3 cellular contexts compared by ENCODE assay signal in the genomic region with DNA sequence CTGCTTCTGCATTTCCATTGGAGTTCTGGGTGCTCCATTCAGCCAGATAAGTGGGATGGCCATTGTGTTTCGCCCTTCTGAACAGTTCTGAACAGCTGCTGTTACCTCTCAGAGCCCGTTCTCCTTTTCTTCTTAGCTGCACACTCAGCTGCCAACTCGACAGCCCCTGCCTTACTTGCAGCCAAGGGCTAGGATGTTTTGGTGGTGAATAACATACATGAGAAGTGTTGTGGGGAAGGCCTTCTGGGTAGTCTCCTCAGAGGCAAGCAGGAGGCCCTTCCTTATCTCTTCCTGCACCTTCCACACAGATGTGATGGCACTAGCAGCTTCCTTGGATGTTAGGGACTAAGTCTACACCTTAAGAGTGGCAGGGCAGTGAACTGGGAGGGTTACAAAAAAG.
TF ChIP-seq lines count a peak whose summit lies in the region.

No MANE protein-coding gene starts in this region.

TF ChIP-seq in IMR-90, 13 proteins besides CTCF, POLR2A, EP300 and RAD21:
- no peak for TF ChIP-seq MAZ (IDR thresholded peaks at IDR 0.05; ENCODE audit: borderline replicate concordance, low read depth, low read length)
- no peak for TF ChIP-seq MXI1 (IDR thresholded peaks at IDR 0.05; ENCODE audit: borderline replicate concordance, low read depth, low read length)
- no peak for TF ChIP-seq RFX5 (IDR thresholded peaks at IDR 0.05; ENCODE audit: low read depth, low read length)
- no peak for TF ChIP-seq CEBPB (IDR thresholded peaks at IDR 0.05; ENCODE audit: low read depth, low read length)
- no peak for TF ChIP-seq RCOR1 (IDR thresholded peaks at IDR 0.05; ENCODE audit: insufficient replicate concordance, low read length)
- TF ChIP-seq, protein P1, sequence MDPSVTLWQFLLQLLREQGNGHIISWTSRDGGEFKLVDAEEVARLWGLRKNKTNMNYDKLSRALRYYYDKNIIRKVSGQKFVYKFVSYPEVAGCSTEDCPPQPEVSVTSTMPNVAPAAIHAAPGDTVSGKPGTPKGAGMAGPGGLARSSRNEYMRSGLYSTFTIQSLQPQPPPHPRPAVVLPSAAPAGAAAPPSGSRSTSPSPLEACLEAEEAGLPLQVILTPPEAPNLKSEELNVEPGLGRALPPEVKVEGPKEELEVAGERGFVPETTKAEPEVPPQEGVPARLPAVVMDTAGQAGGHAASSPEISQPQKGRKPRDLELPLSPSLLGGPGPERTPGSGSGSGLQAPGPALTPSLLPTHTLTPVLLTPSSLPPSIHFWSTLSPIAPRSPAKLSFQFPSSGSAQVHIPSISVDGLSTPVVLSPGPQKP (IDR thresholded peaks at IDR 0.05; ENCODE audit: borderline replicate concordance, low read depth, low read length): no peak
- no peak for TF ChIP-seq CHD1 (IDR thresholded peaks at IDR 0.05; ENCODE audit: low read depth, low read length)
- TF ChIP-seq FOS (IDR thresholded peaks at IDR 0.05; ENCODE audit: low read depth, low read length): no peak
- TF ChIP-seq NFE2L2 (IDR thresholded peaks at IDR 0.05; ENCODE audit: low read depth, low read length): no peak

TF ChIP-seq in GM12878, 131 proteins besides CTCF, POLR2A, EP300 and RAD21:
- TF ChIP-seq, protein P2, sequence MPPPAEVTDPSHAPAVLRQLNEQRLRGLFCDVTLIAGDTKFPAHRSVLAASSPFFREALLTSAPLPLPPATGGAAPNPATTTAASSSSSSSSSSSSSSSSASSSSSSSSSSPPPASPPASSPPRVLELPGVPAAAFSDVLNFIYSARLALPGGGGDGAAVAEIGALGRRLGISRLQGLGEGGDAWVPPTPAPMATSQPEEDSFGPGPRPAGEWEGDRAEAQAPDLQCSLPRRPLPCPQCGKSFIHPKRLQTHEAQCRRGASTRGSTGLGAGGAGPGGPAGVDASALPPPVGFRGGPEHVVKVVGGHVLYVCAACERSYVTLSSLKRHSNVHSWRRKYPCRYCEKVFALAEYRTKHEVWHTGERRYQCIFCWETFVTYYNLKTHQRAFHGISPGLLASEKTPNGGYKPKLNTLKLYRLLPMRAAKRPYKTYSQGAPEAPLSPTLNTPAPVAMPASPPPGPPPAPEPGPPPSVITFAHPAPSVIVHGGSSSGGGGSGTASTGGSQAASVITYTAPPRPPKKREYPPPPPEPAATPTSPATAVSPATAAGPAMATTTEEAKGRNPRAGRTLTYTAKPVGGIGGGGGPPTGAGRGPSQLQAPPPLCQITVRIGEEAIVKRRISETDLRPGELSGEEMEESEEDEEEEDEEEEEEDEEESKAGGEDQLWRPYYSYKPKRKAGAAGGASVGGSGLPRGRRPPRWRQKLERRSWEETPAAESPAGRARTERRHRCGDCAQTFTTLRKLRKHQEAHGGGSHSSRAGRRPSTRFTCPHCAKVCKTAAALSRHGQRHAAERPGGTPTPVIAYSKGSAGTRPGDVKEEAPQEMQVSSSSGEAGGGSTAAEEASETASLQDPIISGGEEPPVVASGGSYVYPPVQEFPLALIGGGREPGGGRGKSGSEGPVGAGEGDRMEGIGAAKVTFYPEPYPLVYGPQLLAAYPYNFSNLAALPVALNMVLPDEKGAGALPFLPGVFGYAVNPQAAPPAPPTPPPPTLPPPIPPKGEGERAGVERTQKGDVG (CRISPR knock-in tag; IDR thresholded peaks at IDR 0.05): no peak
- TF ChIP-seq JUND (IDR thresholded peaks at IDR 0.05; ENCODE audit: low read depth, low read length): no peak
- no peak for TF ChIP-seq RUNX3 (IDR thresholded peaks at IDR 0.05; ENCODE audit: low read length)
- no peak for TF ChIP-seq CEBPB (IDR thresholded peaks at IDR 0.05; ENCODE audit: borderline replicate concordance in 1 of 2, low read depth in 2 of 2, low read length in 2 of 2)
- TF ChIP-seq BRCA1 (IDR thresholded peaks at IDR 0.05; ENCODE audit: low read depth, low read length): no peak
- TF ChIP-seq SP1 (IDR thresholded peaks at IDR 0.05; ENCODE audit: low read depth, low read length): no peak
- TF ChIP-seq, protein P1 (IDR thresholded peaks at IDR 0.05; ENCODE audit: low read depth, low read length): no peak
- no peak for TF ChIP-seq TAF1 (IDR thresholded peaks at IDR 0.05; ENCODE audit: borderline replicate concordance, low read depth, low read length)
- no peak for TF ChIP-seq CBX5 (IDR thresholded peaks at IDR 0.05; ENCODE audit: low read depth)
- TF ChIP-seq SMAD5 (IDR thresholded peaks at IDR 0.05; ENCODE audit: low read depth): no peak
- TF ChIP-seq, protein P3, sequence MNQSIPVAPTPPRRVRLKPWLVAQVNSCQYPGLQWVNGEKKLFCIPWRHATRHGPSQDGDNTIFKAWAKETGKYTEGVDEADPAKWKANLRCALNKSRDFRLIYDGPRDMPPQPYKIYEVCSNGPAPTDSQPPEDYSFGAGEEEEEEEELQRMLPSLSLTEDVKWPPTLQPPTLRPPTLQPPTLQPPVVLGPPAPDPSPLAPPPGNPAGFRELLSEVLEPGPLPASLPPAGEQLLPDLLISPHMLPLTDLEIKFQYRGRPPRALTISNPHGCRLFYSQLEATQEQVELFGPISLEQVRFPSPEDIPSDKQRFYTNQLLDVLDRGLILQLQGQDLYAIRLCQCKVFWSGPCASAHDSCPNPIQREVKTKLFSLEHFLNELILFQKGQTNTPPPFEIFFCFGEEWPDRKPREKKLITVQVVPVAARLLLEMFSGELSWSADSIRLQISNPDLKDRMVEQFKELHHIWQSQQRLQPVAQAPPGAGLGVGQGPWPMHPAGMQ (IDR thresholded peaks at IDR 0.05; ENCODE audit: borderline replicate concordance): no peak
- no peak for TF ChIP-seq GATAD2B (conservative IDR thresholded peaks at IDR 0.05; ENCODE audit: low read depth)
- TF ChIP-seq, protein P4, sequence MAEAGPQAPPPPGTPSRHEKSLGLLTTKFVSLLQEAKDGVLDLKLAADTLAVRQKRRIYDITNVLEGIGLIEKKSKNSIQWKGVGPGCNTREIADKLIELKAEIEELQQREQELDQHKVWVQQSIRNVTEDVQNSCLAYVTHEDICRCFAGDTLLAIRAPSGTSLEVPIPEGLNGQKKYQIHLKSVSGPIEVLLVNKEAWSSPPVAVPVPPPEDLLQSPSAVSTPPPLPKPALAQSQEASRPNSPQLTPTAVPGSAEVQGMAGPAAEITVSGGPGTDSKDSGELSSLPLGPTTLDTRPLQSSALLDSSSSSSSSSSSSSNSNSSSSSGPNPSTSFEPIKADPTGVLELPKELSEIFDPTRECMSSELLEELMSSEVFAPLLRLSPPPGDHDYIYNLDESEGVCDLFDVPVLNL (IDR thresholded peaks at IDR 0.05; ENCODE audit: low read depth, low read length): no peak
- TF ChIP-seq ATF7 (IDR thresholded peaks at IDR 0.05; ENCODE audit: low read depth): no peak
- TF ChIP-seq FOXM1 (IDR thresholded peaks at IDR 0.05; ENCODE audit: low read depth, low read length): no peak
- TF ChIP-seq ZNF384 (IDR thresholded peaks at IDR 0.05; ENCODE audit: borderline replicate concordance, low read depth, low read length): no peak
- no peak for TF ChIP-seq STAT3 (IDR thresholded peaks at IDR 0.05; ENCODE audit: low read depth, low read length)

TF ChIP-seq in GM23338, 12 proteins besides CTCF, POLR2A, EP300 and RAD21:
- TF ChIP-seq, protein P5, sequence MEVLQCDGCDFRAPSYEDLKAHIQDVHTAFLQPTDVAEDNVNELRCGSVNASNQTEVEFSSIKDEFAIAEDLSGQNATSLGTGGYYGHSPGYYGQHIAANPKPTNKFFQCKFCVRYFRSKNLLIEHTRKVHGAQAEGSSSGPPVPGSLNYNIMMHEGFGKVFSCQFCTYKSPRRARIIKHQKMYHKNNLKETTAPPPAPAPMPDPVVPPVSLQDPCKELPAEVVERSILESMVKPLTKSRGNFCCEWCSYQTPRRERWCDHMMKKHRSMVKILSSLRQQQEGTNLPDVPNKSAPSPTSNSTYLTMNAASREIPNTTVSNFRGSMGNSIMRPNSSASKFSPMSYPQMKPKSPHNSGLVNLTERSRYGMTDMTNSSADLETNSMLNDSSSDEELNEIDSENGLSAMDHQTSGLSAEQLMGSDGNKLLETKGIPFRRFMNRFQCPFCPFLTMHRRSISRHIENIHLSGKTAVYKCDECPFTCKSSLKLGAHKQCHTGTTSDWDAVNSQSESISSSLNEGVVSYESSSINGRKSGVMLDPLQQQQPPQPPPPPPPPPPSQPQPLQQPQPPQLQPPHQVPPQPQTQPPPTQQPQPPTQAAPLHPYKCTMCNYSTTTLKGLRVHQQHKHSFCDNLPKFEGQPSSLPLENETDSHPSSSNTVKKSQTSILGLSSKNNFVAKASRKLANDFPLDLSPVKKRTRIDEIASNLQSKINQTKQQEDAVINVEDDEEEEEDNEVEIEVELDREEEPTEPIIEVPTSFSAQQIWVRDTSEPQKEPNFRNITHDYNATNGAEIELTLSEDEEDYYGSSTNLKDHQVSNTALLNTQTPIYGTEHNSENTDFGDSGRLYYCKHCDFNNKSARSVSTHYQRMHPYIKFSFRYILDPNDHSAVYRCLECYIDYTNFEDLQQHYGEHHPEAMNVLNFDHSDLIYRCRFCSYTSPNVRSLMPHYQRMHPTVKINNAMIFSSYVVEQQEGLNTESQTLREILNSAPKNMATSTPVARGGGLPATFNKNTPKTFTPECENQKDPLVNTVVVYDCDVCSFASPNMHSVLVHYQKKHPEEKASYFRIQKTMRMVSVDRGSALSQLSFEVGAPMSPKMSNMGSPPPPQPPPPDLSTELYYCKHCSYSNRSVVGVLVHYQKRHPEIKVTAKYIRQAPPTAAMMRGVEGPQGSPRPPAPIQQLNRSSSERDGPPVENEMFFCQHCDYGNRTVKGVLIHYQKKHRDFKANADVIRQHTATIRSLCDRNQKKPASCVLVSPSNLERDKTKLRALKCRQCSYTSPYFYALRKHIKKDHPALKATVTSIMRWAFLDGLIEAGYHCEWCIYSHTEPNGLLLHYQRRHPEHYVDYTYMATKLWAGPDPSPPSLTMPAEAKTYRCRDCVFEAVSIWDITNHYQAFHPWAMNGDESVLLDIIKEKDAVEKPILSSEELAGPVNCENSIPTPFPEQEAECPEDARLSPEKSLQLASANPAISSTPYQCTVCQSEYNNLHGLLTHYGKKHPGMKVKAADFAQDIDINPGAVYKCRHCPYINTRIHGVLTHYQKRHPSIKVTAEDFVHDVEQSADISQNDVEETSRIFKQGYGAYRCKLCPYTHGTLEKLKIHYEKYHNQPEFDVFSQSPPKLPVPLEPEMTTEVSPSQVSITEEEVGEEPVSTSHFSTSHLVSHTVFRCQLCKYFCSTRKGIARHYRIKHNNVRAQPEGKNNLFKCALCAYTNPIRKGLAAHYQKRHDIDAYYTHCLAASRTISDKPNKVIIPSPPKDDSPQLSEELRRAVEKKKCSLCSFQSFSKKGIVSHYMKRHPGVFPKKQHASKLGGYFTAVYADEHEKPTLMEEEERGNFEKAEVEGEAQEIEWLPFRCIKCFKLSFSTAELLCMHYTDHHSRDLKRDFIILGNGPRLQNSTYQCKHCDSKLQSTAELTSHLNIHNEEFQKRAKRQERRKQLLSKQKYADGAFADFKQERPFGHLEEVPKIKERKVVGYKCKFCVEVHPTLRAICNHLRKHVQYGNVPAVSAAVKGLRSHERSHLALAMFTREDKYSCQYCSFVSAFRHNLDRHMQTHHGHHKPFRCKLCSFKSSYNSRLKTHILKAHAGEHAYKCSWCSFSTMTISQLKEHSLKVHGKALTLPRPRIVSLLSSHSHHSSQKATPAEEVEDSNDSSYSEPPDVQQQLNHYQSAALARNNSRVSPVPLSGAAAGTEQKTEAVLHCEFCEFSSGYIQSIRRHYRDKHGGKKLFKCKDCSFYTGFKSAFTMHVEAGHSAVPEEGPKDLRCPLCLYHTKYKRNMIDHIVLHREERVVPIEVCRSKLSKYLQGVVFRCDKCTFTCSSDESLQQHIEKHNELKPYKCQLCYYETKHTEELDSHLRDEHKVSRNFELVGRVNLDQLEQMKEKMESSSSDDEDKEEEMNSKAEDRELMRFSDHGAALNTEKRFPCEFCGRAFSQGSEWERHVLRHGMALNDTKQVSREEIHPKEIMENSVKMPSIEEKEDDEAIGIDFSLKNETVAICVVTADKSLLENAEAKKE (CRISPR knock-in tag; IDR thresholded peaks at IDR 0.05): no peak
- TF ChIP-seq ZNF331 (CRISPR knock-in tag; IDR thresholded peaks at IDR 0.05; ENCODE audit: low read depth) (no peak), STAT1 (IDR thresholded peaks at IDR 0.05; ENCODE audit: unreplicated experiment) (no peak)
